19 cellular contexts compared by ENCODE assay signal in the genomic region with DNA sequence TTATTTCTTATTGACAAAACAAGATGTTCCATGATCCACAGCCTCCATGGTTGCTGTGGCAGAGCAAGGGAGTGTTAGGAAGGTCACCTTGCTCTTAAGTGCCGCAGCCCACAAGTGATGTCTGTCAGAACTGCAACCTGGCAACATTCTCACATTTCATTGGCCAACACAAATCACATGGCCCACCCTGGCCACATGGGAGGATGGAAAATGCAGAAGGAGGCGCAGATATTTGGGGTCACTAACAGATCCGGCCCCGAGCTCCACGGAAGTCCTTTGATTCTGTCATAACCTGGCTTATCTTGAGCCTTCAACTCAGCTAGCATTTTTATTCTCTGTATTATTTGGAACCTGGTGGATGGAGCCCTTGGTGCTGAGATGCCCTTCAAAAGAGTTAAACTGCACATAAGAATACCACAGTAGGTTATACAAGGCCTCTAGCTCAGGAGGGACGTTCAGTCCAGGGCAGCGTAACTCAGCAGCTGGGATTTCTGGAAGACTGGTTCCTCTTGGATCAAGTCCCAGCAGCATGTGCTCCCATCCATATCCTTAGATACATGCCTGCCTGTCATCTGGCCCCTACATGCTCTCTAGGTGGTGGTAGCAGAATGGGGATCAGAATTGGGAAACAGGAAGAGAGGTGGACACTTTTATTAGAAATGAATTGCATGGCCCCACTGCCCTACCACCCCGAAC.
"Had no signal": no experiment of that assay in that cellular context is flagged by ENCODE, and none has a peak within 500 bp of the region (broad histone marks: within the 10 kb centered on the region; RNA-seq: fewer than 3 reads in every experiment).

No MANE protein-coding gene starts in this region.

- H3K27ac ChIP-seq: KMS-11, PC-9, Peyer's patch, SJCRH30, SK-N-MC had no signal

- H3K9me3 ChIP-seq: Peyer's patch, SJCRH30 had no signal

- H3K4me1 ChIP-seq: Peyer's patch, SJCRH30 had no signal

- H2AFZ ChIP-seq: PC-9 had no signal

- H3K4me2 ChIP-seq: KMS-11, PC-9 had no signal

- H3K36me3 ChIP-seq: Peyer's patch, SJCRH30 had no signal

- DNase-seq: IMR-90, Kasumi-1, MM.1S, NCI-H1092 treated with DMSO at 0.1 percent for 48 hours, NCI-H1436, NCI-H1930, NCI-H2081, NCI-H2107, NCI-H2227 treated with DMSO at 0.1 percent for 48 hours, NCI-H524, NCI-H526 treated with DMSO at 0.1 percent for 48 hours, NCI-H748 treated with DMSO at 0.1 percent for 48 hours, PC-9, Peyer's patch, SHP77 treated with DMSO at 0.1 percent for 48 hours, SJCRH30 had no signal

- H3K9ac ChIP-seq: KMS-11 had no signal

- H3K4me3 ChIP-seq: PC-9, Peyer's patch, SJCRH30, SK-N-MC had no signal

- H3K27me3 ChIP-seq: Peyer's patch, SJCRH30 had no signal

- FAIRE-seq: HepG2 had no signal
